In the genomic region with DNA sequence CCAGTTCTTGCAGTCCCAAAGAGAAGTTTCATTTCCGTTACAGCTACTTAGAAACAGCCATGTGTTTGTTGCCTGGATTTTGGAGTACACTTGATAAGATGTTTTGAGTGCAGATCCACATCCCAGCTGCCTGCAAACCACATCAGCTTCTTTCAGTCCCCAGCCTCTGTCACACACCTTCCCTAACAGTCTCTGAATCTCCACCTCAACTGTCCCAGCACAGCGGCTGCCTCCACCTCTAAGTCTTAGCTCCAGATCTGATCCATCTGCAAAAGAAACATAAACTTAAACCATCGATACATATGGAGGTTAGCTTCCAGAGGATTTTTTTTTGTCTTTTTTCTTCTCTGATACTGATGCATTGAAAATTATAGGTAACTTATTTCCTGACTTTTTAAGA, we compare ENCODE assay signal across 28 cellular contexts. TPM values are rescaled to one million over a fixed set of nuclear protein-coding genes. Genes with fewer than 3 reads are reported as not detected.
"Had no signal": no experiment of that assay in that cellular context is flagged by ENCODE, and none has a peak within 500 bp of the region (broad histone marks: within the 10 kb centered on the region; RNA-seq: fewer than 3 reads in every experiment).

No MANE protein-coding gene starts in this region.

- H3K4me1 Mint-ChIP-seq: immature natural killer cell had no signal

- H3K4me3 Mint-ChIP-seq: dendritic cell treated with granulocyte-macrophage colony-stimulating factor and Interleukin-4, amounts not matched to agents 40 ng/mL and 50 ng/mL, for 4 days; immature natural killer cell; mesothelial cell of epicardium had no signal

- H3K27ac Mint-ChIP-seq: dendritic cell treated with granulocyte-macrophage colony-stimulating factor and Interleukin-4, amounts not matched to agents 40 ng/mL and 50 ng/mL, for 4 days; immature natural killer cell; mesothelial cell of epicardium had no signal

- DNase-seq: cortex of kidney; effector memory CD4-positive, alpha-beta T cell; foreskin keratinocyte; heart left ventricle; hypothalamus; immature natural killer cell; islet precursor cell; kidney; kidney glomerular epithelial cell; left colon; left ventricle myocardium inferior; lower lobe of right lung; mesenchymal stem cell; mucosa of descending colon had no signal

- H3K27me3 Mint-ChIP-seq: dendritic cell treated with granulocyte-macrophage colony-stimulating factor and Interleukin-4, amounts not matched to agents 40 ng/mL and 50 ng/mL, for 4 days had no signal

- H3K4me1 ChIP-seq: esophagus muscularis mucosa, gastroesophageal sphincter, heart left ventricle, left ventricle myocardium inferior, lower lobe of right lung had no signal

- FAIRE-seq: colon, endothelial cell of umbilical vein, frontal cortex, kidney had no signal

- H3K4me3 ChIP-seq: hepatocyte, left ventricle myocardium inferior, lower lobe of right lung, mucosa of descending colon had no signal

- ATAC-seq: foreskin keratinocyte, gastroesophageal sphincter, heart left ventricle, left colon, left lobe of liver, lower lobe of right lung, mucosa of descending colon had no signal

- H3K4me2 ChIP-seq: hepatocyte had no signal

- H3K27ac ChIP-seq: esophagus muscularis mucosa, foreskin keratinocyte, gastroesophageal sphincter, hepatocyte, left ventricle myocardium inferior, lower lobe of right lung had no signal

- H3K9me3 ChIP-seq: esophagus muscularis mucosa, gastroesophageal sphincter, heart left ventricle, left ventricle myocardium inferior, lower lobe of right lung, mucosa of descending colon had no signal

- H3K27me3 ChIP-seq: esophagus muscularis mucosa, foreskin keratinocyte, gastroesophageal sphincter, heart left ventricle, hepatocyte had no signal

- H2AFZ ChIP-seq: hepatocyte had no signal

- H3K36me3 ChIP-seq: esophagus muscularis mucosa, gastroesophageal sphincter, left ventricle myocardium inferior had no signal

- H3K36me3 Mint-ChIP-seq: immature natural killer cell, mesothelial cell of epicardium had no signal

- H3K79me2 ChIP-seq: hepatocyte had no signal

- H3K9me3 Mint-ChIP-seq: dendritic cell treated with granulocyte-macrophage colony-stimulating factor and Interleukin-4, amounts not matched to agents 40 ng/mL and 50 ng/mL, for 4 days; immature natural killer cell had no signal

RNA-seq across cellular contexts. Expression of gene CD163, which starts 8.4 kb away (rescaled TPM):
- total RNA-seq: dermis microvascular lymphatic vessel endothelial cell, endothelial cell of umbilical vein, epithelial cell of proximal tubule, fibroblast of lung, fibroblast of villous mesenchyme, lung microvascular endothelial cell had no signal
- polyA plus RNA-seq: endothelial cell of umbilical vein had no signal

RNA-seq across cellular contexts. Expression of gene CD163L1, which starts 51.2 kb away (rescaled TPM):
- polyA plus RNA-seq: hepatocyte, immature natural killer cell had no signal
